In the genomic region with DNA sequence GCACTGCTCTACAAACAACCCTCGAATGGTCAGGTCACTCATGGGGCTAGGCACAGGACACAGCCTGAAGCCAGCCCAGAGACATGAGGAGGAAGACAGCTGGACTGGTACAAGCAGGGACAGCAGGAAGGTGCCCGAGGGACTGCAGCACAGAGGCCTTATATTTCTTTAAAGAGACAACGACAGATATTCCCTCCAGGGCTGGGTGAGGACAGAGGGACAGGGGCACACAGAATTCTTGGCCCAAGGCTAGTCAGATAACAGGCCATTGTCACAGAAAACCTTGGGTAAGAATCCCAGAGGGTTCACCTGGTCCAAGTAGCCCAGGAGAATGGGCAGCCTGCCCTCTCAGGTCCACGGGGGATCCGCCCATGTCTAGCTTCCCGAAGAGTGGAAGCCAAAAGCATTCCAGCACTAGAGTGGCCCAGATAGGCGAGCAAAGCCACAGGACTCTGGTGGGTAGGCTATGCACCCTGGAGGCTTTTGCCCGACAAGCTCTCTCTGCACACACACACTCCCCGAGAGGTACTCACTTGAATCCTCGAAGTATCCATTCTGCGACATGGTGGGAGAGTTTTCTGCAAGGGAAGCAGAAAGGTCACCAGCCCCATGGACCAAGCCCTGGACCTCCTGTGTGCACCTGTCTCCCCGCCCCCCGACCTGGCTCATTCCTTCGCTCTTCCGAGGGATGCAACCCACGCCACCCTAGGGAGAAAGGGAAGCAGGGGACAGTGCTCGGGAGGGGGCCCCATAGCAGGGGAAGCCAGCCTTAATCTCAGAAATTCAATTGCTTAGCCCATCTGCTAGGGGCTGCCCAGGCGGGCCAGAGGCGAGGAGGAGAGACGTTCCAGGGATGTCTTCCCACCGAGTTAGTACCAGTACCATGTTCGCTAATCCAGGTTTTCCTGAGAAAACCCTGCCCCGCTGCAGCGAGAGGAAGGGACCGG, we compare ENCODE assay signal across 13 cellular contexts. TPM values are rescaled to one million over a fixed set of nuclear protein-coding genes. Genes with fewer than 3 reads are reported as not detected.
DNase-seq lines count a peak whose midpoint lies in the region; ATAC-seq and TF ChIP-seq lines count a peak whose summit lies in the region.
"Had no signal": no experiment of that assay in that cellular context is flagged by ENCODE, and none has a peak within 500 bp of the region (broad histone marks: within the 10 kb centered on the region; RNA-seq: fewer than 3 reads in every experiment).

No MANE protein-coding gene starts in this region.

- DNase-seq in Right ventricle myocardium inferior (ENCODE audit: missing footprints) (peak; percentile 68), left ventricle myocardium superior (no peak), thoracic aorta (ENCODE audit: low spot score) (no peak), DMS79 (lab: John Stamatoyannopoulos, UW) (no peak)
- DNase-seq in activated CD8-positive, alpha-beta T cell treated with anti-CD3 and anti-CD28 coated beads for 36 hours, result no peak
- DNase-seq in activated effector memory CD4-positive, alpha-beta T cell treated with Interleukin-2 at 50 U/mL for 16 hours, result no peak
- DNase-seq: amniotic stem cell, foreskin fibroblast, MV-4-11, NCI-H774 had no signal

- H3K4me1 ChIP-seq in iPS-15b (ENCODE audit: control insufficient read depth, insufficient read depth, low read length) (peaks cover 2% of the 10 kb centered on the region), thoracic aorta (ENCODE audit: control insufficient read depth in 1 of 2, low read depth in 2 of 2) (peaks cover 7 to 24% of the 10 kb centered on the region in 2 donors)

- POLR2A ChIA-PET in activated CD8-positive, alpha-beta T cell treated with anti-CD3 and anti-CD28 coated beads for 36 hours (lab: Charles Lee), result interaction anchor here (1.0 kb wide), 1 partner anchor 132 kb away, joined by 3 read pairs; no protein-coding TSS in a partner anchor

- peaks cover 50% of the 10 kb centered on the region for H3K27me3 Mint-ChIP-seq in activated CD8-positive, alpha-beta T cell treated with anti-CD3 and anti-CD28 coated beads for 36 hours

- ATAC-seq in Right ventricle myocardium inferior, result no peak
- no peak for ATAC-seq in left ventricle myocardium superior
- no peak for ATAC-seq in activated CD8-positive, alpha-beta T cell treated with anti-CD3 and anti-CD28 coated beads for 36 hours
- ATAC-seq in thoracic aorta (ENCODE audit: insufficient number of reproducible peaks, low FRiP score, low read depth), result no peak
- no peak for ATAC-seq in GM18909 (IDR thresholded peaks at IDR 0.05; ENCODE audit: poor library complexity, unreplicated experiment)

- no peak overlapping the region for H3K27ac ChIP-seq in thoracic aorta
- H3K27ac ChIP-seq: C4-2B had no signal

- H3K9me3 ChIP-seq in iPS-15b (ENCODE audit: control insufficient read depth, insufficient read depth, low read length) (no peaks in the 10 kb centered on the region), thoracic aorta (no peaks in the 10 kb centered on the region)

- CTCF ChIA-PET in activated CD8-positive, alpha-beta T cell treated with anti-CD3 and anti-CD28 coated beads for 36 hours (lab: Charles Lee), result interaction anchor here (1.2 kb wide), 1 partner anchor 18 kb away, joined by 4 read pairs; no protein-coding TSS in a partner anchor

- H3K4me3 ChIP-seq in iPS-15b (ENCODE audit: low read depth, low read length) (peak overlapping the region; percentile 92), thoracic aorta (peak overlapping the region; percentile 93)

- H3K27me3 ChIP-seq in iPS-15b (ENCODE audit: control insufficient read depth, insufficient read depth, low read length), result peaks cover 34% of the 10 kb centered on the region
- peaks cover 11% of the 10 kb centered on the region for H3K27me3 ChIP-seq in thoracic aorta (replicated peaks; ENCODE audit: insufficient read depth)

- no peaks in the 10 kb centered on the region for H3K36me3 Mint-ChIP-seq in activated CD8-positive, alpha-beta T cell treated with anti-CD3 and anti-CD28 coated beads for 36 hours (ENCODE audit: low read depth)

- no peak overlapping the region for H3K9ac ChIP-seq in iPS-15b (ENCODE audit: low read depth, low read length)

- TF ChIP-seq CTCF in activated CD8-positive, alpha-beta T cell treated with anti-CD3 and anti-CD28 coated beads for 36 hours (IDR thresholded peaks at IDR 0.05), result no peak
- no peak for TF ChIP-seq CTCF in thoracic aorta (IDR thresholded peaks at IDR 0.05)

- peaks cover 6% of the 10 kb centered on the region for H3K4me1 Mint-ChIP-seq in activated CD8-positive, alpha-beta T cell treated with anti-CD3 and anti-CD28 coated beads for 36 hours (ENCODE audit: low read depth)

- intact Hi-C loops in Right ventricle myocardium inferior (cut with DNase I), result no loop called here
- intact Hi-C loops in left ventricle myocardium superior (cut with micrococcal nuclease), result no loop called here
- intact Hi-C loops in activated CD8-positive, alpha-beta T cell treated with anti-CD3 and anti-CD28 coated beads for 36 hours (cut with micrococcal nuclease), result no loop called here

- peaks cover 4% of the 10 kb centered on the region for H3K36me3 ChIP-seq in iPS-15b (ENCODE audit: control insufficient read depth, insufficient read depth, low read length)
- no peaks in the 10 kb centered on the region for H3K36me3 ChIP-seq in thoracic aorta

- H3K4me3 Mint-ChIP-seq in activated CD8-positive, alpha-beta T cell treated with anti-CD3 and anti-CD28 coated beads for 36 hours, result peak overlapping the region; percentile 72

- no peak overlapping the region for H3K27ac Mint-ChIP-seq in activated CD8-positive, alpha-beta T cell treated with anti-CD3 and anti-CD28 coated beads for 36 hours

- no peaks in the 10 kb centered on the region for H3K9me3 Mint-ChIP-seq in activated CD8-positive, alpha-beta T cell treated with anti-CD3 and anti-CD28 coated beads for 36 hours

RNA-seq across cellular contexts. Expression of a gene that starts 1.7 kb away (rescaled TPM):
- total RNA-seq in Right ventricle myocardium inferior, result 0.14 TPM
- total RNA-seq in left ventricle myocardium superior, result 0.82 TPM
- total RNA-seq in activated CD8-positive, alpha-beta T cell treated with anti-CD3 and anti-CD28 coated beads for 36 hours, result 1 to 10 TPM; 1.8 to 2.8 TPM
- total RNA-seq in thoracic aorta, result under 1 TPM in 1 of 2 donors, not detected in 1; 0.27 TPM

RNA-seq across cellular contexts. Expression of a gene that starts 28.0 kb away (rescaled TPM):
- total RNA-seq in Right ventricle myocardium inferior (21.4 TPM), left ventricle myocardium superior (17.2 TPM), thoracic aorta (10 to 100 TPM; 35.1 to 35.7 TPM)
- 10 to 100 TPM; 56.3 to 66.9 TPM for total RNA-seq in activated CD8-positive, alpha-beta T cell treated with anti-CD3 and anti-CD28 coated beads for 36 hours

RNA-seq across cellular contexts. Expression of a gene that starts 32.8 kb away (rescaled TPM):
- 36.5 TPM for total RNA-seq in Right ventricle myocardium inferior
- 37.2 TPM for total RNA-seq in left ventricle myocardium superior
- 10 to 100 TPM; 50.1 to 54.1 TPM for total RNA-seq in activated CD8-positive, alpha-beta T cell treated with anti-CD3 and anti-CD28 coated beads for 36 hours
- total RNA-seq in thoracic aorta, result 10 to 100 TPM; 60.9 to 90.9 TPM
